Comparison of ENCODE assay signal across 31 cellular contexts in the genomic region with DNA sequence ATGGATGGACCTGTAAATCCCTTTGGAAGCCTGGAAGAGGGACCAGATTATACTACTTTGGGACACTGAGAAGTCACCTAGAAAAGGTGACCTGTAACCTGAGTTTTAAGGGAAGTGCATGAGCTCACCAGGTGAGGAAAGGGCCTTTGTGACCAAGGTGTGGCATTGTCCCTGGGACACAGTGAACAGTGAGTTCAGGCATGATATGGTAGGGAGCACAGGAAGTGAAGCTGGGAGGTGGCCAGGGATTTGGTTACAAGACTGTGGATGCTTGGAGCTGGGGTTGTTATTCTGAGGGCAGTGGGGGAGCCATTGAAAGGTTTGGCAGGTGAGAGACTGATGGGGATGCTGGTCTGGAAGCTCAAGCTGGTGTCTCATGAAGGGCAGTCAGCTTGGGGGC. TPM values are rescaled to one million over a fixed set of nuclear protein-coding genes. Genes with fewer than 3 reads are reported as not detected.
DNase-seq lines count a peak whose midpoint lies in the region; ATAC-seq and TF ChIP-seq lines count a peak whose summit lies in the region.
"Had no signal": no experiment of that assay in that cellular context is flagged by ENCODE, and none has a peak within 500 bp of the region (broad histone marks: within the 10 kb centered on the region; RNA-seq: fewer than 3 reads in every experiment).

No MANE protein-coding gene starts in this region.

- no peaks in the 10 kb centered on the region for H3K9me3 Mint-ChIP-seq in osteocyte (ENCODE audit: unreplicated experiment)
- H3K9me3 Mint-ChIP-seq: activated B cell treated with CpG ODN at 0.5 μM for 24 hours; central memory CD8-positive, alpha-beta T cell; T-helper 2 cell treated with Interferon-gamma antibody and Interleukin-4, amounts not matched to agents 5 μg/mL and 100 μg/mL, for 36 hours had no signal

- peaks cover 0 to 54% (median 24%) of the 10 kb centered on the region in 4 donors for H3K4me1 ChIP-seq in tibial artery
- H3K4me1 ChIP-seq: BLaER1 treated with 17β-estradiol and CSF1 and Interleukin-3, amounts not matched to agents 10 nM and 100 nM; vagina had no signal

- no peak overlapping the region for H3K4me3 Mint-ChIP-seq in osteocyte (ENCODE audit: unreplicated experiment)
- H3K4me3 Mint-ChIP-seq: activated B cell treated with CpG ODN at 0.5 μM for 24 hours; activated CD8-positive, alpha-beta T cell treated with anti-CD3 and anti-CD28 coated beads, Interleukin-2, amount 10 ng/mL, durations not matched to agents 7 days and 5 days; central memory CD8-positive, alpha-beta T cell; T-helper 2 cell treated with Interferon-gamma antibody and Interleukin-4, amounts not matched to agents 5 μg/mL and 100 μg/mL, for 36 hours had no signal

- H3K4me3 ChIP-seq in tibial artery, result no peak overlapping the region
- H3K4me3 ChIP-seq: BLaER1 treated with 17β-estradiol and CSF1 and Interleukin-3, amounts not matched to agents 10 nM and 100 nM; esophagus muscularis mucosa; gastrocnemius medialis; lung; vagina had no signal

- intact Hi-C loops in left colon (cut with DNase I, micrococcal nuclease) (no loop called here), tibial artery (cut with DNase I; ENCODE audit: low total_unique reads) (no loop called here)

- H3K9me3 ChIP-seq in tibial artery, result no peaks in the 10 kb centered on the region
- H3K9me3 ChIP-seq: BLaER1 treated with 17β-estradiol and CSF1 and Interleukin-3, amounts not matched to agents 10 nM and 100 nM; esophagus muscularis mucosa; gastrocnemius medialis; vagina had no signal

- H3K4me1 Mint-ChIP-seq in osteocyte (ENCODE audit: unreplicated experiment), result peaks cover 11% of the 10 kb centered on the region
- H3K4me1 Mint-ChIP-seq: activated B cell treated with CpG ODN at 0.5 μM for 24 hours; central memory CD8-positive, alpha-beta T cell had no signal

- H3K27me3 ChIP-seq in tibial artery, result peaks cover 0 to 10% of the 10 kb centered on the region in 2 donors
- H3K27me3 ChIP-seq: gastrocnemius medialis, vagina had no signal

- ATAC-seq in left colon, result peak; percentile 64
- ATAC-seq: activated CD8-positive, alpha-beta T cell treated with anti-CD3 and anti-CD28 coated beads, Interleukin-2, amount 10 ng/mL, durations not matched to agents 7 days and 5 days; gastrocnemius medialis had no signal

- no peak overlapping the region for H3K27ac Mint-ChIP-seq in osteocyte (ENCODE audit: unreplicated experiment)
- H3K27ac Mint-ChIP-seq: activated B cell treated with CpG ODN at 0.5 μM for 24 hours; activated CD8-positive, alpha-beta T cell treated with anti-CD3 and anti-CD28 coated beads, Interleukin-2, amount 10 ng/mL, durations not matched to agents 7 days and 5 days; T-helper 2 cell treated with Interferon-gamma antibody and Interleukin-4, amounts not matched to agents 5 μg/mL and 100 μg/mL, for 36 hours had no signal

- peak; percentile 42 for DNase-seq in activated CD8-positive, alpha-beta memory T cell treated with anti-CD3 and anti-CD28 coated beads for 24 hours
- no peak for DNase-seq in activated CD8-positive, alpha-beta memory T cell treated with anti-CD3 and anti-CD28 coated beads, Interleukin-2, amount 50 U/mL, for 4 hours
- DNase-seq in NCI-H69 (lab: John Stamatoyannopoulos, UW) (peak; percentile 77), left colon (no peak), NCI-H2171 treated with DMSO at 0.1 percent for 48 hours (lab: John Stamatoyannopoulos, UW) (no peak), NCI-H524 (lab: John Stamatoyannopoulos, UW) (no peak), osteocyte (ENCODE audit: extremely low spot score, unreplicated experiment) (no peak), tibial artery (no peak)
- DNase-seq: activated B cell treated with CpG ODN at 0.5 μM for 24 hours; activated CD8-positive, alpha-beta T cell treated with anti-CD3 and anti-CD28 coated beads, Interleukin-2, amount 10 ng/mL, durations not matched to agents 7 days and 5 days; activated naive CD4-positive, alpha-beta T cell treated with anti-CD3 and anti-CD28 coated beads, Interleukin-2, amount 50 U/mL, for 16 hours; activated T-cell treated with anti-CD3 and anti-CD28 coated beads, Interleukin-2, amount 50 U/mL, for 48 hours; aorta; effector CD4-positive, alpha-beta T cell; gastrocnemius medialis; hypothalamus; NCI-H1436; NCI-H524 treated with DMSO at 0.1 percent for 48 hours; nucleus accumbens; stimulated activated CD4-positive, alpha-beta T cell treated with anti-CD3 and anti-CD28 coated beads, Interleukin-12 subunit alpha, Interleukin-12 subunit beta, amount 100 ng/mL, for 4 hours; stimulated activated CD8-positive, alpha-beta memory T cell treated with anti-CD3 and anti-CD28 coated beads, Interleukin-4, amount 100 ng/mL, for 48 hours had no signal

- H3K36me3 Mint-ChIP-seq in osteocyte (ENCODE audit: unreplicated experiment), result no peaks in the 10 kb centered on the region

- TF ChIP-seq CTCF in osteocyte (IDR thresholded peaks at IDR 0.05) (no peak), tibial artery (IDR thresholded peaks at IDR 0.05) (no peak)

- no peaks in the 10 kb centered on the region for H3K36me3 ChIP-seq in tibial artery
- H3K36me3 ChIP-seq: BLaER1 treated with 17β-estradiol and CSF1 and Interleukin-3, amounts not matched to agents 10 nM and 100 nM; esophagus muscularis mucosa; gastrocnemius medialis; vagina had no signal

- H3K27me3 Mint-ChIP-seq in osteocyte (ENCODE audit: unreplicated experiment), result peaks cover 10% of the 10 kb centered on the region

- no peak overlapping the region for H3K27ac ChIP-seq in tibial artery
- H3K27ac ChIP-seq: BLaER1 treated with 17β-estradiol and CSF1 and Interleukin-3, amounts not matched to agents 10 nM and 100 nM; esophagus muscularis mucosa; gastrocnemius medialis; HL-60; vagina had no signal

RNA-seq across cellular contexts. Expression of a gene that starts 2.5 kb away (rescaled TPM):
- total RNA-seq in left colon (10 to 100 TPM; 12.2 to 19.8 TPM), osteocyte (not detected in 2 replicates)
- total RNA-seq: A673; activated B cell treated with CpG ODN at 0.5 μM for 24 hours; activated CD8-positive, alpha-beta T cell treated with anti-CD3 and anti-CD28 coated beads, Interleukin-2, amount 10 ng/mL, durations not matched to agents 7 days and 5 days; M059J; myocyte had no signal

RNA-seq across cellular contexts. Expression of a gene that starts 20.8 kb away (rescaled TPM):
- total RNA-seq in left colon, result not detected
- not detected in 2 replicates for total RNA-seq in osteocyte
- total RNA-seq: A673, activated B cell treated with CpG ODN at 0.5 μM for 24 hours, aorta, esophagus muscularis mucosa, gastrocnemius medialis, lung, M059J, myocyte, vagina had no signal

Comparison
In these comparisons a context has a peak if more than half of its experiments do, and no peak if none do; other contexts are left out.
1. DNase-seq: peak in activated CD8-positive, alpha-beta memory T cell treated with anti-CD3 and anti-CD28 coated beads for 24 hours (single experiment) and NCI-H69 (single experiment); none in activated CD8-positive, alpha-beta memory T cell treated with anti-CD3 and anti-CD28 coated beads, Interleukin-2, amount 50 U/mL, for 4 hours (single experiment), left colon (0 of 2), NCI-H2171 treated with DMSO at 0.1 percent for 48 hours (single experiment), NCI-H524 (0 of 2), osteocyte (single experiment) and tibial artery (0 of 2).
2. RNA of a gene that starts 2.5 kb away (total RNA-seq): 12.2 to 19.8 TPM in left colon; not detected in osteocyte; every median in the first group is over 10 times any median in the second.